34 cellular contexts compared by ENCODE assay signal in genomic region chr19:57271280-57271679, GRCh38. TPM values are rescaled to one million over a fixed set of nuclear protein-coding genes. Genes with fewer than 3 reads are reported as not detected.
"Had no signal": no experiment of that assay in that cellular context is flagged by ENCODE, and none has a peak within 500 bp of the region (broad histone marks: within the 10 kb centered on the region; RNA-seq: fewer than 3 reads in every experiment).

No MANE protein-coding gene starts in this region.

- H3K27me3 Mint-ChIP-seq: activated CD4-positive, alpha-beta memory T cell treated with anti-CD3 and anti-CD28 coated beads, Interleukin-2, amount 10 ng/mL, durations not matched to agents 7 days and 5 days; activated CD4-positive, alpha-beta T cell treated with anti-CD3 and anti-CD28 coated beads, Interleukin-2, amount 10 ng/mL, durations not matched to agents 7 days and 5 days; activated naive CD4-positive, alpha-beta T cell treated with anti-CD3 and anti-CD28 coated beads, Interleukin-2, amount 10 ng/mL, durations not matched to agents 7 days and 5 days; activated naive CD8-positive, alpha-beta T cell treated with anti-CD3 and anti-CD28 coated beads, Interleukin-2, amount 10 ng/mL, durations not matched to agents 7 days and 5 days; activated T-cell treated with anti-CD3 and anti-CD28 coated beads, Interleukin-2, amount 50 U/mL, for 24 hours; brain; T-helper 17 cell had no signal

- ATAC-seq: activated naive CD4-positive, alpha-beta T cell treated with anti-CD3 and anti-CD28 coated beads, Interleukin-2, amount 50 U/mL, for 72 hours; activated T-cell treated with anti-CD3 and anti-CD28 coated beads, Interleukin-2, amount 50 U/mL, for 72 hours; gastroesophageal sphincter; T-helper 17 cell had no signal

- DNase-seq: activated CD4-positive, alpha-beta memory T cell treated with anti-CD3 and anti-CD28 coated beads, Interleukin-2, amount 10 ng/mL, durations not matched to agents 7 days and 5 days; activated CD4-positive, alpha-beta T cell treated with anti-CD3 and anti-CD28 coated beads for 1 hour; activated CD4-positive, alpha-beta T cell treated with anti-CD3 and anti-CD28 coated beads for 4 hours; activated CD4-positive, alpha-beta T cell treated with anti-CD3 and anti-CD28 coated beads, Interleukin-2, amount 10 ng/mL, durations not matched to agents 7 days and 5 days; activated CD4-positive, alpha-beta T cell treated with anti-CD3 and anti-CD28 coated beads, Interleukin-2, amount 50 U/mL, for 4 hours; activated CD8-positive, alpha-beta memory T cell treated with anti-CD3 and anti-CD28 coated beads, Interleukin-2, amount 50 U/mL, for 48 hours; activated gamma-delta T cell; activated naive CD4-positive, alpha-beta T cell; activated naive CD4-positive, alpha-beta T cell treated with anti-CD3 and anti-CD28 coated beads, Interleukin-2, amount 10 ng/mL, durations not matched to agents 7 days and 5 days; activated naive CD8-positive, alpha-beta T cell treated with anti-CD3 and anti-CD28 coated beads, Interleukin-2, amount 10 ng/mL, durations not matched to agents 7 days and 5 days; activated T-cell treated with anti-CD3 and anti-CD28 coated beads for 4 hours; activated T-cell treated with anti-CD3 and anti-CD28 coated beads, Interleukin-2, amount 50 U/mL, for 24 hours; activated T-cell treated with anti-CD3 and anti-CD28 coated beads, Interleukin-2, amount 50 U/mL, for 72 hours; central memory CD4-positive, alpha-beta T cell; cerebellar nuclear complex; colonic mucosa; effector CD8-positive, alpha-beta T cell; esophagus squamous epithelium; foreskin melanocyte; head of caudate nucleus; T-helper 1 cell; T-helper 17 cell; T1000; WERI-Rb-1 had no signal

- H3K9me3 Mint-ChIP-seq: brain had no signal

- FAIRE-seq: endometrium, endothelial cell of umbilical vein had no signal

- H3K27me3 ChIP-seq: ascending aorta, breast epithelium, cardiac muscle cell, colonic mucosa, esophagus squamous epithelium, gastroesophageal sphincter had no signal

- H3K9me3 ChIP-seq: breast epithelium, colonic mucosa, esophagus squamous epithelium, gastroesophageal sphincter had no signal

- H3K4me3 Mint-ChIP-seq: activated CD4-positive, alpha-beta memory T cell treated with anti-CD3 and anti-CD28 coated beads, Interleukin-2, amount 10 ng/mL, durations not matched to agents 7 days and 5 days; activated CD4-positive, alpha-beta T cell treated with anti-CD3 and anti-CD28 coated beads, Interleukin-2, amount 10 ng/mL, durations not matched to agents 7 days and 5 days; activated naive CD4-positive, alpha-beta T cell treated with anti-CD3 and anti-CD28 coated beads, Interleukin-2, amount 10 ng/mL, durations not matched to agents 7 days and 5 days; activated naive CD8-positive, alpha-beta T cell treated with anti-CD3 and anti-CD28 coated beads, Interleukin-2, amount 10 ng/mL, durations not matched to agents 7 days and 5 days; activated T-cell treated with anti-CD3 and anti-CD28 coated beads, Interleukin-2, amount 50 U/mL, for 24 hours; brain; T-helper 17 cell; T-helper 2 cell treated with Interferon-gamma antibody and Interleukin-4, amounts not matched to agents 5 μg/mL and 100 μg/mL, for 36 hours had no signal

- H3K4me1 ChIP-seq: ascending aorta, breast epithelium, colonic mucosa, esophagus squamous epithelium, gastroesophageal sphincter had no signal

- H3K4me1 Mint-ChIP-seq: activated CD4-positive, alpha-beta memory T cell treated with anti-CD3 and anti-CD28 coated beads, Interleukin-2, amount 10 ng/mL, durations not matched to agents 7 days and 5 days; activated CD4-positive, alpha-beta T cell treated with anti-CD3 and anti-CD28 coated beads, Interleukin-2, amount 10 ng/mL, durations not matched to agents 7 days and 5 days; activated naive CD4-positive, alpha-beta T cell treated with anti-CD3 and anti-CD28 coated beads, Interleukin-2, amount 10 ng/mL, durations not matched to agents 7 days and 5 days; brain; T-helper 17 cell had no signal

- H3K36me3 ChIP-seq: breast epithelium, cardiac muscle cell, colonic mucosa, WERI-Rb-1 had no signal

- H3K27ac Mint-ChIP-seq: activated CD4-positive, alpha-beta memory T cell treated with anti-CD3 and anti-CD28 coated beads, Interleukin-2, amount 10 ng/mL, durations not matched to agents 7 days and 5 days; activated CD4-positive, alpha-beta T cell treated with anti-CD3 and anti-CD28 coated beads, Interleukin-2, amount 10 ng/mL, durations not matched to agents 7 days and 5 days; activated naive CD4-positive, alpha-beta T cell treated with anti-CD3 and anti-CD28 coated beads, Interleukin-2, amount 10 ng/mL, durations not matched to agents 7 days and 5 days; activated naive CD8-positive, alpha-beta T cell treated with anti-CD3 and anti-CD28 coated beads, Interleukin-2, amount 10 ng/mL, durations not matched to agents 7 days and 5 days; activated T-cell treated with anti-CD3 and anti-CD28 coated beads, Interleukin-2, amount 50 U/mL, for 24 hours; brain; T-helper 17 cell; T-helper 2 cell treated with Interferon-gamma antibody and Interleukin-4, amounts not matched to agents 5 μg/mL and 100 μg/mL, for 36 hours had no signal

- H3K4me3 ChIP-seq: ascending aorta, breast epithelium, cardiac muscle cell, colonic mucosa, esophagus squamous epithelium, gastroesophageal sphincter had no signal

- H3K27ac ChIP-seq: ascending aorta, breast epithelium, cardiac muscle cell, colonic mucosa, epithelial cell of prostate, esophagus squamous epithelium, gastroesophageal sphincter, WERI-Rb-1 had no signal

RNA-seq across cellular contexts. Expression of gene AURKC, which starts 40.5 kb away (rescaled TPM):
- total RNA-seq: ascending aorta had no signal
- polyA plus RNA-seq: cardiac muscle cell had no signal
